ENCODE assay signal across 17 cellular contexts in genomic region chr2:20471902-20472559, GRCh38. TPM values are rescaled to one million over a fixed set of nuclear protein-coding genes. Genes with fewer than 3 reads are reported as not detected.
A peak's percentile ranks its signal among the peaks of the same experiment; 100 is the strongest.
DNase-seq lines count a peak whose midpoint lies in the region; ATAC-seq, FAIRE-seq and TF ChIP-seq lines count a peak whose summit lies in the region.
"Had no signal": no experiment of that assay in that cellular context is flagged by ENCODE, and none has a peak within 500 bp of the region (broad histone marks: within the 10 kb centered on the region; RNA-seq: fewer than 3 reads in every experiment).

No MANE protein-coding gene starts in this region.

- no peaks in the 10 kb centered on the region for H3K27me3 Mint-ChIP-seq in neural crest cell (ENCODE audit: low read depth)

- no peaks in the 10 kb centered on the region for H3K36me3 ChIP-seq in right atrium auricular region
- H3K36me3 ChIP-seq in K562 (ENCODE audit: control insufficient read depth, insufficient read depth, low read length): no peaks in the 10 kb centered on the region
- no peaks in the 10 kb centered on the region for H3K36me3 ChIP-seq in vagina
- H3K36me3 ChIP-seq in hepatocyte (replicated peaks; ENCODE audit: insufficient read depth, low read depth): no peaks in the 10 kb centered on the region

- no peaks in the 10 kb centered on the region for H3K9me2 ChIP-seq in hepatocyte (replicated peaks; ENCODE audit: insufficient read depth)

- ATAC-seq in Right ventricle myocardium inferior (no peak), K562 (no peak)

- DNase-seq in right atrium auricular region (ENCODE audit: low spot score) (peak; percentile 38), Right ventricle myocardium inferior (ENCODE audit: missing footprints) (no peak), K562 (ENCODE audit: extremely low read depth in 1 of 4, low spot score in 3 of 4) (no peak), neural crest cell (ENCODE audit: low read depth, low spot score) (no peak), vagina (ENCODE audit: extremely low spot score in 2 of 2) (no peak), GM13977 (ENCODE audit: low spot score) (no peak), hepatocyte (ENCODE audit: low spot score) (no peak)
- DNase-seq in activated CD4-positive, CD25-positive, alpha-beta regulatory T cell treated with anti-CD3 and anti-CD28 coated beads, Interleukin-2, amount 50 U/mL, for 72 hours: no peak
- DNase-seq: DMS 273 treated with DMSO at 0.1 percent for 48 hours, H9, IMR-90, MV-4-11, NCI-H1436, NCI-H2081 treated with DMSO at 0.1 percent for 48 hours, NCI-H526 had no signal

- BruUV-seq in K562 (replicated peaks; lab: Mats Ljungman, UMichigan): no TSS peak

- FAIRE-seq in K562 (lab: Jason Lieb, UNC): peak; percentile 19

- H3K9me3 ChIP-seq in right atrium auricular region (no peaks in the 10 kb centered on the region), K562 (replicated peaks; ENCODE audit: control insufficient read depth, insufficient read depth, low read depth, low read length) (no peaks in the 10 kb centered on the region), vagina (no peaks in the 10 kb centered on the region), hepatocyte (ENCODE audit: low read depth) (no peaks in the 10 kb centered on the region)

- CTCF ChIA-PET in K562 (lab: Yijun Ruan, JAX; ENCODE audit: low intra/inter-chr PET ratio): no interaction called here

- H4K20me1 ChIP-seq in K562 (replicated peaks; ENCODE audit: control insufficient read depth, insufficient read depth, low read length): no peaks in the 10 kb centered on the region
- no peaks in the 10 kb centered on the region for H4K20me1 ChIP-seq in hepatocyte (ENCODE audit: insufficient read depth, poor library complexity, severe bottlenecking)

- H2AFZ ChIP-seq in K562 (ENCODE audit: low read depth, low read length): no peak overlapping the region
- H2AFZ ChIP-seq in hepatocyte: no peak overlapping the region

- TF ChIP-seq POLR2A in K562 (conservative IDR thresholded peaks at IDR 0.05) (no peak), vagina (IDR thresholded peaks at IDR 0.05) (no peak)

- in situ Hi-C loops in K562 (cut with MboI) (no loop called here), GM13977 (cut with MboI; ENCODE audit: low pct_unique_long_range_greater_than_20kb, low sequenced_read_pairs, unreplicated experiment) (no loop called here)

- no peak for TF ChIP-seq CTCF in right atrium auricular region (IDR thresholded peaks at IDR 0.05)
- no peak for TF ChIP-seq CTCF in K562 (IDR thresholded peaks at IDR 0.05 in 2 of 3, conservative IDR thresholded peaks at IDR 0.05 in 1 of 3; ENCODE audit: insufficient read depth in 2 of 3, low read depth in 1 of 3, low read length in 3 of 3)
- TF ChIP-seq CTCF in neural crest cell (conservative IDR thresholded peaks at IDR 0.05): no peak
- TF ChIP-seq CTCF in vagina (IDR thresholded peaks at IDR 0.05): no peak
- no peak for TF ChIP-seq CTCF in GM13977 (IDR thresholded peaks at IDR 0.05; ENCODE audit: extremely low read depth, insufficient read depth, missing control alignments)
- no peak for TF ChIP-seq CTCF in hepatocyte (IDR thresholded peaks at IDR 0.05; ENCODE audit: poor library complexity)

- POLR2A ChIA-PET in K562 (lab: Yijun Ruan, JAX): interaction anchor here (0.7 kb wide), 1 partner anchor 13 kb away, joined by 3 read pairs; no protein-coding TSS in a partner anchor

- H3K9me3 Mint-ChIP-seq in neural crest cell: peaks cover 9% of the 10 kb centered on the region
- H3K9me3 Mint-ChIP-seq: H9 had no signal

- H3K79me2 ChIP-seq in K562 (ENCODE audit: control insufficient read depth, insufficient read depth, low read length): no peaks in the 10 kb centered on the region
- no peaks in the 10 kb centered on the region for H3K79me2 ChIP-seq in hepatocyte

- H3K27ac Mint-ChIP-seq in neural crest cell (ENCODE audit: unreplicated experiment): peak overlapping the region; percentile 64
- H3K27ac Mint-ChIP-seq: B cell, H9 had no signal

- TF ChIP-seq RAD21 in K562 (CRISPR knock-in tag; conservative IDR thresholded peaks at IDR 0.05 in 1 of 2, IDR thresholded peaks at IDR 0.05 in 1 of 2): no peak

- H3K4me2 ChIP-seq in K562 (ENCODE audit: insufficient read depth, low read length) (no peak overlapping the region), hepatocyte (no peak overlapping the region)

- WGBS in K562 (ENCODE audit: insufficient coverage, low coverage, missing lambda C conversion rate): 0% methylated on average over 1 of the region's 1 CpG
- WGBS in hepatocyte (ENCODE audit: low lambda C conversion rate, missing lambda C conversion rate): 28% methylated on average over 1 of the region's 1 CpG

- H3K9ac ChIP-seq in K562 (ENCODE audit: insufficient read depth in 1 of 2, low read depth in 2 of 2, low read length in 2 of 2): no peak overlapping the region

- H3K36me3 Mint-ChIP-seq in neural crest cell (ENCODE audit: low read depth): no peaks in the 10 kb centered on the region

- H3K4me3 Mint-ChIP-seq in neural crest cell: no peak overlapping the region
- H3K4me3 Mint-ChIP-seq: B cell, H9 had no signal

- H3K4me1 Mint-ChIP-seq in neural crest cell: peaks cover 77% of the 10 kb centered on the region

- no peak for TF ChIP-seq EP300 in K562 (IDR thresholded peaks at IDR 0.05; ENCODE audit: low read length)

- H3K4me3 ChIP-seq in right atrium auricular region (no peak overlapping the region), K562 (no peak overlapping the region), vagina (no peak overlapping the region), hepatocyte (no peak overlapping the region)
- H3K4me3 ChIP-seq: SK-N-MC had no signal

- no peaks in the 10 kb centered on the region for H3K9me1 ChIP-seq in K562 (ENCODE audit: control insufficient read depth, insufficient read depth, low read length)

- H3K4me1 ChIP-seq in right atrium auricular region (peaks cover 0 to 7% of the 10 kb centered on the region in 2 donors), K562 (replicated peaks in 1 of 2; ENCODE audit: control insufficient read depth in 2 of 2, insufficient read depth in 2 of 2, low read length in 2 of 2) (no peaks in the 10 kb centered on the region), vagina (peaks cover 25% of the 10 kb centered on the region), hepatocyte (ENCODE audit: insufficient read depth) (peaks cover 6% of the 10 kb centered on the region)

- no peaks in the 10 kb centered on the region for H3K27me3 ChIP-seq in right atrium auricular region
- H3K27me3 ChIP-seq in K562 (ENCODE audit: control insufficient read depth in 2 of 2, insufficient read depth in 2 of 2, low read length in 2 of 2): peaks cover 0 to 24% of the 10 kb centered on the region in 2 experiments; a peak in 3 of 5 replicates
- no peaks in the 10 kb centered on the region for H3K27me3 ChIP-seq in vagina
- H3K27me3 ChIP-seq in hepatocyte: no peaks in the 10 kb centered on the region

- intact Hi-C loops in Right ventricle myocardium inferior (cut with DNase I) (no loop called here), K562 (cut with micrococcal nuclease) (no loop called here), vagina (cut with DNase I) (no loop called here)

- no peak overlapping the region for H3K27ac ChIP-seq in right atrium auricular region
- H3K27ac ChIP-seq in K562 (ENCODE audit: extremely low read depth, low read depth, low read length): no peak overlapping the region
- peak overlapping the region; percentile 35 for H3K27ac ChIP-seq in vagina
- H3K27ac ChIP-seq in hepatocyte: no peak overlapping the region
- H3K27ac ChIP-seq: SK-N-MC had no signal

TF ChIP-seq in K562, 482 proteins besides CTCF, POLR2A, EP300 and RAD21 (continues in another document):
- TF ChIP-seq ZNF175 (CRISPR knock-in tag; IDR thresholded peaks at IDR 0.05; ENCODE audit: low read depth): no peak
- TF ChIP-seq ZNF282 (CRISPR knock-in tag; IDR thresholded peaks at IDR 0.05): no peak

RNA-seq across cellular contexts. Expression of gene RHOB, which starts 25.2 kb away (rescaled TPM):
- total RNA-seq in right atrium auricular region (100 to 1,000 TPM; 471 to 664 TPM), Right ventricle myocardium inferior (208 TPM), K562 (2014; rRNA removed) (4.2 and 4.8 TPM in 2 replicates), K562 (2014; rRNA removed; fragmentation: Illumina TruSeq; extraction: Trizol) (0.87 and 0.99 TPM in 2 replicates), K562 (2015; rRNA removed; fragmentation: Illumina TruSeq; extraction: Trizol) (0.72 and 0.90 TPM in 2 replicates), K562 (2021) (3.3 and 4.2 TPM in 2 replicates), neural crest cell (146 and 150 TPM in 2 replicates), vagina (1,771 TPM), hepatocyte (387 and 429 TPM in 2 replicates)
- 0.44 and 2.1 TPM in 2 replicates for total RNA-seq in K562 (2011; cell fraction: chromatin; rRNA removed; ENCODE audit: low replicate concordance)
- total RNA-seq in K562 (2011; cell fraction: nucleolus; rRNA removed): 3.4 and 4.2 TPM in 2 replicates
- 1.8 and 2.7 TPM in 2 replicates for total RNA-seq in K562 (2011; cell fraction: nucleoplasm; rRNA removed)
- polyA plus RNA-seq in K562 (2011; rRNA removed) (1.1 and 1.5 TPM in 2 replicates), K562 (2014; fragmentation: Illumina TruSeq; extraction: Trizol) (1.3 and 1.4 TPM in 2 replicates), K562 (2014; fragmentation: Nextera tagmentation; extraction: Ambion mirVana) (under 1 TPM; 0.07 to 0.17 TPM), K562 (2014; rRNA removed) (2.1 and 2.6 TPM in 2 replicates), hepatocyte (103 and 146 TPM in 2 replicates)
- polyA plus RNA-seq in K562 (2011; cell fraction: cytosol; rRNA removed): 1.2 and 4.0 TPM in 2 replicates
- polyA plus RNA-seq in K562 (2011; cell fraction: nucleus; rRNA removed): 1.8 and 3.5 TPM in 2 replicates
- 4.0 and 4.8 TPM in 2 replicates for polyA plus RNA-seq in K562 (2012)
- 0.48 and 1.1 TPM in 2 replicates for polyA minus RNA-seq in K562 (2011; rRNA and poly(A)+ RNA removed)
- 3.6 and 10.7 TPM in 2 replicates for polyA minus RNA-seq in K562 (2011; cell fraction: cytosol; rRNA and poly(A)+ RNA removed)
- 3.8 and 4.1 TPM in 2 replicates for polyA minus RNA-seq in K562 (2011; cell fraction: nucleus; rRNA and poly(A)+ RNA removed)

Comparison
In these comparisons a context has a peak if more than half of its experiments do, and no peak if none do; other contexts are left out.
1. RNA of gene RHOB, which starts 25.2 kb away (total RNA-seq): 1,771 TPM in vagina (single experiment), 471 to 664 TPM in right atrium auricular region, 387 to 429 TPM in hepatocyte, 208 TPM in Right ventricle myocardium inferior (single experiment) and 146 to 150 TPM in neural crest cell; 0.44 to 4.8 TPM in K562; every median in the first group is over 10 times any median in the second.